ENCODE assay signal across 27 cellular contexts in the genomic region with DNA sequence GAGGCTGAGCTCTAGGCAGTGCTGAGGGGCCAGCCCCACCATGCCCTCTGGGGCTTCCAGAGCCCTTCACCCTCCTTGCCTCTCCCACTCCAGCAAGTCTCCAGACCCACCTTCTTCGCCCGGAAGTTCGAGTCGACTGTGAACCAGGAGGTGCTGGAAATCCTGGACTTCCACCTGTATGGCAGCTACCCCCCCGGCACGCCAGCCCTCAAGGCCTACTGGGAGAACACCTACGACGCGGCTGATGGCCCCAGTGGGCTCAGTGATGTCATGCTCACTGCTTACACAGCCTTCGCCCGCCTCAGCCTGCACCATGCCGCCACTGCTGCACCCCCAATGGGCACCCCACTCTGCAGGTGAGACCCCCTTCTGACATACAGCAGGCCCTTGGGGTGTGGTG. TPM values are rescaled to one million over a fixed set of nuclear protein-coding genes. Genes with fewer than 3 reads are reported as not detected.
DNase-seq lines count a peak whose midpoint lies in the region; ATAC-seq, FAIRE-seq and TF ChIP-seq lines count a peak whose summit lies in the region.
"Had no signal": no experiment of that assay in that cellular context is flagged by ENCODE, and none has a peak within 500 bp of the region (broad histone marks: within the 10 kb centered on the region; RNA-seq: fewer than 3 reads in every experiment).

No MANE protein-coding gene starts in this region.

- H3K27me3 ChIP-seq in H7 (ENCODE audit: control insufficient read depth, insufficient read depth, low read length) (no peaks in the 10 kb centered on the region), HepG2 (ENCODE audit: control insufficient read depth in 1 of 2, insufficient read depth in 2 of 2, low read length in 2 of 2) (no peaks in the 10 kb centered on the region), spleen (replicated peaks in 1 of 7) (no peaks in the 10 kb centered on the region)
- H3K27me3 ChIP-seq: Peyer's patch, SJCRH30 had no signal

- no peak for TF ChIP-seq POLR2A in HepG2 (IDR thresholded peaks at IDR 0.05; ENCODE audit: insufficient read depth in 1 of 2, low read depth in 2 of 2, low read length in 2 of 2)
- TF ChIP-seq POLR2A in spleen (IDR thresholded peaks at IDR 0.05), result no peak

- no peak overlapping the region for H2AFZ ChIP-seq in HepG2 (ENCODE audit: low read length)
- H2AFZ ChIP-seq: GM23248 had no signal

- ATAC-seq in HepG2 (no peak), HG02798 (IDR thresholded peaks at IDR 0.05; ENCODE audit: poor library complexity, unreplicated experiment) (no peak)

- H3K4me3 ChIP-seq in H7 (ENCODE audit: insufficient read depth, low read depth, low read length) (no peak overlapping the region), HepG2 (replicated peaks in 1 of 3; ENCODE audit: insufficient read depth in 1 of 3, low read depth in 2 of 3, low read length in 3 of 3) (no peak overlapping the region), spleen (no peak overlapping the region)
- H3K4me3 ChIP-seq: GM23248, Peyer's patch, SJCRH30 had no signal

- H3K9me3 ChIP-seq in HepG2 (ENCODE audit: low read length) (no peaks in the 10 kb centered on the region), spleen (no peaks in the 10 kb centered on the region)
- H3K9me3 ChIP-seq: Peyer's patch, SJCRH30 had no signal

- no peak for FAIRE-seq in HepG2 (lab: Jason Lieb, UNC)
- FAIRE-seq: D721Med, GM18507 had no signal

- no peak overlapping the region for H3K27ac ChIP-seq in HepG2 (ENCODE audit: extremely low read length, insufficient read depth, low read length)
- no peak overlapping the region for H3K27ac ChIP-seq in spleen
- H3K27ac ChIP-seq: GM23248, Peyer's patch, SJCRH30 had no signal

- no peak for TF ChIP-seq RAD21 in HepG2 (CRISPR knock-in tag; IDR thresholded peaks at IDR 0.05)

- H3K9ac ChIP-seq in HepG2 (ENCODE audit: insufficient read depth, low read depth, low read length), result no peak overlapping the region
- H3K9ac ChIP-seq: GM23248 had no signal

- intact Hi-C loops in HepG2 (cut with micrococcal nuclease; ENCODE audit: unreplicated experiment) (no loop called here), spleen (cut with DNase I; ENCODE audit: low total_unique reads) (no loop called here)

- POLR2A ChIA-PET in HepG2 (lab: Yijun Ruan, JAX), result no interaction called here

- WGBS in HepG2 (ENCODE audit: low lambda C conversion rate), result 97% methylated on average over 11 of the region's 12 CpGs
- WGBS in spleen, 5 donors, result 94 to 100% (median 98%) methylated on average over 4 to 12 of the region's 12 CpGs

- H3K36me3 ChIP-seq in H7 (replicated peaks; ENCODE audit: control insufficient read depth, insufficient read depth, low read length) (peaks cover 34% of the 10 kb centered on the region), HepG2 (replicated peaks in 1 of 2; ENCODE audit: control insufficient read depth in 1 of 2, insufficient read depth in 2 of 2, low read length in 2 of 2) (peaks cover 35 to 56% of the 10 kb centered on the region in 2 experiments), spleen (peaks cover 0 to 97% (median 67%) of the 10 kb centered on the region in 6 donors)

- in situ Hi-C loops in HepG2 (cut with HindIII; ENCODE audit: extremely low pct_ligation_motif_present, low pct_unique_long_range_greater_than_20kb), result no loop called here

- no peak for TF ChIP-seq EP300 in HepG2 (IDR thresholded peaks at IDR 0.05; ENCODE audit: low read depth in 2 of 2, low read length in 2 of 2)
- TF ChIP-seq EP300 in HepG2 (CRISPR knock-in tag; IDR thresholded peaks at IDR 0.05; ENCODE audit: borderline replicate concordance), result no peak

- no peak for TF ChIP-seq CTCF in HepG2 (CRISPR knock-in tag; IDR thresholded peaks at IDR 0.05)
- TF ChIP-seq CTCF in spleen (IDR thresholded peaks at IDR 0.05 in 8 of 11, conservative IDR thresholded peaks at IDR 0.05 in 3 of 11), result no peak

- no peaks in the 10 kb centered on the region for H4K20me1 ChIP-seq in HepG2 (ENCODE audit: insufficient read depth, low read length)

- peak; percentile 45 for DNase-seq in activated CD8-positive, alpha-beta memory T cell treated with anti-CD3 and anti-CD28 coated beads, Interleukin-2, amount 50 U/mL, for 48 hours
- DNase-seq in activated CD8-positive, alpha-beta memory T cell treated with anti-CD3 and anti-CD28 coated beads for 24 hours, result no peak
- DNase-seq in H7 (peak; percentile 39), HepG2 (ENCODE audit: low spot score) (no peak), spleen (peak; percentile 59), COLO829 (ENCODE audit: low spot score) (no peak), hypothalamus (lab: John Stamatoyannopoulos, UW) (no peak)
- DNase-seq: 8988T; C1 segment of cervical spinal cord; CD8-positive, alpha-beta memory T cell; GDM1; GM23248; HCEC 1CT; NCI-H1105; NCI-H1694; NCI-H2081; NCI-H2171; NCI-H345; NCI-H524; NCI-H774; NK-92 treated with Interleukin-12 subunit alpha and Interleukin-12 subunit beta, amount 100 ng/mL, for 24 hours; SJCRH30 had no signal

- H3K4me2 ChIP-seq in HepG2 (ENCODE audit: low read depth, low read length), result no peak overlapping the region

- no TSS peak for BruUV-seq in HepG2 (replicated peaks; lab: Mats Ljungman, UMichigan)

- CTCF ChIA-PET in HepG2 (lab: Yijun Ruan, JAX; ENCODE audit: low intra/inter-chr PET ratio, low total read pairs), result no interaction called here

- H3K4me1 ChIP-seq in HepG2 (ENCODE audit: insufficient read depth, low read length) (peaks cover 15% of the 10 kb centered on the region), spleen (peaks cover 0 to 5% (median 0%) of the 10 kb centered on the region in 6 donors)
- H3K4me1 ChIP-seq: Peyer's patch, SJCRH30 had no signal

- H3K79me2 ChIP-seq in HepG2 (ENCODE audit: insufficient read depth, low read length), result no peaks in the 10 kb centered on the region

RNA-seq across cellular contexts. Expression of a gene that starts 10.5 kb away (rescaled TPM):
- total RNA-seq in H7 (2014; rRNA removed; shearing (Covaris generic)), result 47.5 and 54.3 TPM in 2 replicates
- total RNA-seq in HepG2 (2016; rRNA removed; fragmentation: Illumina TruSeq; extraction: Trizol) (7.5 and 22.1 TPM in 2 replicates), spleen (10 to 100 TPM; 17.9 to 27.3 (median 23.3) TPM)
- 10.5 and 11.7 TPM in 2 replicates for total RNA-seq in HepG2 (2016; cell fraction: cytosol; rRNA removed; fragmentation: Illumina TruSeq; extraction: Trizol; ENCODE audit: low read depth)
- 6.2 and 23.3 TPM in 2 replicates for total RNA-seq in HepG2 (2016; cell fraction: insoluble cytoplasmic fraction; rRNA removed; fragmentation: Illumina TruSeq; extraction: Trizol)
- total RNA-seq in HepG2 (2016; cell fraction: membrane; rRNA removed; fragmentation: Illumina TruSeq; extraction: Trizol), result 9.8 and 10.1 TPM in 2 replicates
- total RNA-seq in HepG2 (2016; cell fraction: nucleus; rRNA removed; fragmentation: Illumina TruSeq; extraction: Trizol), result 20.2 and 23.1 TPM in 2 replicates
- polyA plus RNA-seq in HepG2 (2011; rRNA removed) (17.0 and 22.7 TPM in 2 replicates), spleen (10 to 100 TPM; 10.0 to 19.1 (median 14.2) TPM)
- 9.6 and 15.4 TPM in 2 replicates for polyA plus RNA-seq in HepG2 (2011; cell fraction: cytosol; rRNA removed)
- polyA plus RNA-seq in HepG2 (2011; cell fraction: nucleus; rRNA removed), result 39.0 and 41.1 TPM in 2 replicates
- polyA plus RNA-seq in HepG2 (2012), result 13.3 and 17.4 TPM in 2 replicates
- polyA plus RNA-seq in HepG2 (2016; cell fraction: cytosol; fragmentation: Illumina TruSeq; extraction: Trizol; ENCODE audit: low read depth), result 1.4 and 1.5 TPM in 2 replicates
- 4.9 and 6.1 TPM in 2 replicates for polyA plus RNA-seq in HepG2 (2016; cell fraction: insoluble cytoplasmic fraction; fragmentation: Illumina TruSeq; extraction: Trizol; ENCODE audit: low read depth)
- polyA plus RNA-seq in HepG2 (2016; cell fraction: membrane; fragmentation: Illumina TruSeq; extraction: Trizol; ENCODE audit: low read depth), result 2.1 and 2.5 TPM in 2 replicates
- polyA plus RNA-seq in HepG2 (2016; cell fraction: nucleus; fragmentation: Illumina TruSeq; extraction: Trizol; ENCODE audit: insufficient read depth, low read depth), result 37.4 and 38.2 TPM in 2 replicates
- polyA minus RNA-seq in HepG2 (2011; rRNA and poly(A)+ RNA removed; ENCODE audit: low replicate concordance), result 34.0 and 72.4 TPM in 2 replicates
- polyA minus RNA-seq in HepG2 (2011; cell fraction: cytosol; rRNA and poly(A)+ RNA removed), result 22.9 and 27.6 TPM in 2 replicates
- polyA minus RNA-seq in HepG2 (2011; cell fraction: nucleus; rRNA and poly(A)+ RNA removed), result 14.0 and 16.7 TPM in 2 replicates

RNA-seq across cellular contexts. Expression of a gene that starts 16.6 kb away (rescaled TPM):
- total RNA-seq in H7 (2014; rRNA removed; shearing (Covaris generic)), result 55.5 and 86.3 TPM in 2 replicates
- 217 and 294 TPM in 2 replicates for total RNA-seq in HepG2 (2016; rRNA removed; fragmentation: Illumina TruSeq; extraction: Trizol)
- total RNA-seq in HepG2 (2016; cell fraction: cytosol; rRNA removed; fragmentation: Illumina TruSeq; extraction: Trizol; ENCODE audit: low read depth), result 159 and 163 TPM in 2 replicates
- total RNA-seq in HepG2 (2016; cell fraction: insoluble cytoplasmic fraction; rRNA removed; fragmentation: Illumina TruSeq; extraction: Trizol), result 225 and 322 TPM in 2 replicates
- 113 and 118 TPM in 2 replicates for total RNA-seq in HepG2 (2016; cell fraction: membrane; rRNA removed; fragmentation: Illumina TruSeq; extraction: Trizol)
- 94.1 and 102 TPM in 2 replicates for total RNA-seq in HepG2 (2016; cell fraction: nucleus; rRNA removed; fragmentation: Illumina TruSeq; extraction: Trizol)
- polyA plus RNA-seq in HepG2 (2011; rRNA removed), result 131 and 137 TPM in 2 replicates
- 178 and 188 TPM in 2 replicates for polyA plus RNA-seq in HepG2 (2011; cell fraction: cytosol; rRNA removed)
- 65.8 and 77.3 TPM in 2 replicates for polyA plus RNA-seq in HepG2 (2011; cell fraction: nucleus; rRNA removed)
- 92.3 and 97.7 TPM in 2 replicates for polyA plus RNA-seq in HepG2 (2012)
- 113 and 115 TPM in 2 replicates for polyA plus RNA-seq in HepG2 (2016; cell fraction: cytosol; fragmentation: Illumina TruSeq; extraction: Trizol; ENCODE audit: low read depth)
- polyA plus RNA-seq in HepG2 (2016; cell fraction: insoluble cytoplasmic fraction; fragmentation: Illumina TruSeq; extraction: Trizol; ENCODE audit: low read depth), result 260 and 314 TPM in 2 replicates
- polyA plus RNA-seq in HepG2 (2016; cell fraction: membrane; fragmentation: Illumina TruSeq; extraction: Trizol; ENCODE audit: low read depth), result 75.9 and 83.5 TPM in 2 replicates
- polyA plus RNA-seq in HepG2 (2016; cell fraction: nucleus; fragmentation: Illumina TruSeq; extraction: Trizol; ENCODE audit: insufficient read depth, low read depth), result 124 and 142 TPM in 2 replicates
- polyA minus RNA-seq in HepG2 (2011; rRNA and poly(A)+ RNA removed; ENCODE audit: low replicate concordance), result 68.9 and 78.1 TPM in 2 replicates
- 21.0 and 23.5 TPM in 2 replicates for polyA minus RNA-seq in HepG2 (2011; cell fraction: cytosol; rRNA and poly(A)+ RNA removed)
- 83.2 and 89.1 TPM in 2 replicates for polyA minus RNA-seq in HepG2 (2011; cell fraction: nucleus; rRNA and poly(A)+ RNA removed)
- total RNA-seq in spleen, result 10 to 100 TPM; 26.4 to 40.7 (median 34.0) TPM
- 100 to 1,000 TPM in 1 of 3 donors, 10 to 100 TPM in 2; 85.3 to 102 (median 92.8) TPM for polyA plus RNA-seq in spleen

RNA-seq across cellular contexts. Expression of a gene that starts 16.6 kb away (rescaled TPM):
- 21.7 and 28.2 TPM in 2 replicates for total RNA-seq in H7 (2014; rRNA removed; shearing (Covaris generic))
- total RNA-seq in HepG2 (2016; rRNA removed; fragmentation: Illumina TruSeq; extraction: Trizol) (17.3 and 24.6 TPM in 2 replicates), spleen (1 to 10 TPM in 6 of 7 donors, under 1 TPM in 1; 0.66 to 3.6 (median 1.9) TPM)
- 6.4 and 7.4 TPM in 2 replicates for total RNA-seq in HepG2 (2016; cell fraction: cytosol; rRNA removed; fragmentation: Illumina TruSeq; extraction: Trizol; ENCODE audit: low read depth)
- total RNA-seq in HepG2 (2016; cell fraction: insoluble cytoplasmic fraction; rRNA removed; fragmentation: Illumina TruSeq; extraction: Trizol), result 17.1 and 25.6 TPM in 2 replicates
- 7.7 and 8.9 TPM in 2 replicates for total RNA-seq in HepG2 (2016; cell fraction: membrane; rRNA removed; fragmentation: Illumina TruSeq; extraction: Trizol)
- 28.4 and 31.8 TPM in 2 replicates for total RNA-seq in HepG2 (2016; cell fraction: nucleus; rRNA removed; fragmentation: Illumina TruSeq; extraction: Trizol)
- polyA plus RNA-seq in HepG2 (2011; rRNA removed) (13.4 and 20.7 TPM in 2 replicates), spleen (1 to 10 TPM; 1.1 to 3.0 (median 1.9) TPM)
- 4.7 and 7.1 TPM in 2 replicates for polyA plus RNA-seq in HepG2 (2011; cell fraction: cytosol; rRNA removed)
- 58.4 and 108 TPM in 2 replicates for polyA plus RNA-seq in HepG2 (2011; cell fraction: nucleus; rRNA removed)
- 6.6 and 17.5 TPM in 2 replicates for polyA plus RNA-seq in HepG2 (2012)
- 1.3 and 1.6 TPM in 2 replicates for polyA plus RNA-seq in HepG2 (2016; cell fraction: cytosol; fragmentation: Illumina TruSeq; extraction: Trizol; ENCODE audit: low read depth)
- polyA plus RNA-seq in HepG2 (2016; cell fraction: insoluble cytoplasmic fraction; fragmentation: Illumina TruSeq; extraction: Trizol; ENCODE audit: low read depth), result 13.3 and 16.0 TPM in 2 replicates
- polyA plus RNA-seq in HepG2 (2016; cell fraction: membrane; fragmentation: Illumina TruSeq; extraction: Trizol; ENCODE audit: low read depth), result 2.3 and 3.2 TPM in 2 replicates
- polyA plus RNA-seq in HepG2 (2016; cell fraction: nucleus; fragmentation: Illumina TruSeq; extraction: Trizol; ENCODE audit: insufficient read depth, low read depth), result 65.8 and 68.9 TPM in 2 replicates
- polyA minus RNA-seq in HepG2 (2011; rRNA and poly(A)+ RNA removed; ENCODE audit: low replicate concordance), result 6.9 and 17.6 TPM in 2 replicates
- polyA minus RNA-seq in HepG2 (2011; cell fraction: cytosol; rRNA and poly(A)+ RNA removed), result 5.3 and 5.4 TPM in 2 replicates
- polyA minus RNA-seq in HepG2 (2011; cell fraction: nucleus; rRNA and poly(A)+ RNA removed), result 14.9 and 18.7 TPM in 2 replicates
- polyA plus RNA-seq: IgD-negative memory B cell had no signal

RNA-seq across cellular contexts. Expression of a gene that starts 40.9 kb away (rescaled TPM):
- 105 and 119 TPM in 2 replicates for total RNA-seq in H7 (2014; rRNA removed; shearing (Covaris generic))
- 222 and 239 TPM in 2 replicates for total RNA-seq in HepG2 (2016; rRNA removed; fragmentation: Illumina TruSeq; extraction: Trizol)
- total RNA-seq in HepG2 (2016; cell fraction: cytosol; rRNA removed; fragmentation: Illumina TruSeq; extraction: Trizol; ENCODE audit: low read depth), result 75.0 and 83.4 TPM in 2 replicates
- 213 and 234 TPM in 2 replicates for total RNA-seq in HepG2 (2016; cell fraction: insoluble cytoplasmic fraction; rRNA removed; fragmentation: Illumina TruSeq; extraction: Trizol)
- 172 and 182 TPM in 2 replicates for total RNA-seq in HepG2 (2016; cell fraction: membrane; rRNA removed; fragmentation: Illumina TruSeq; extraction: Trizol)
- total RNA-seq in HepG2 (2016; cell fraction: nucleus; rRNA removed; fragmentation: Illumina TruSeq; extraction: Trizol), result 115 and 124 TPM in 2 replicates
- 87.3 and 93.2 TPM in 2 replicates for polyA plus RNA-seq in HepG2 (2011; rRNA removed)
- 57.2 and 66.4 TPM in 2 replicates for polyA plus RNA-seq in HepG2 (2011; cell fraction: cytosol; rRNA removed)
- polyA plus RNA-seq in HepG2 (2011; cell fraction: nucleus; rRNA removed), result 50.6 and 58.7 TPM in 2 replicates
- 90.0 and 114 TPM in 2 replicates for polyA plus RNA-seq in HepG2 (2012)
- polyA plus RNA-seq in HepG2 (2016; cell fraction: cytosol; fragmentation: Illumina TruSeq; extraction: Trizol; ENCODE audit: low read depth), result 59.8 and 73.7 TPM in 2 replicates
- polyA plus RNA-seq in HepG2 (2016; cell fraction: insoluble cytoplasmic fraction; fragmentation: Illumina TruSeq; extraction: Trizol; ENCODE audit: low read depth), result 202 and 242 TPM in 2 replicates
- polyA plus RNA-seq in HepG2 (2016; cell fraction: membrane; fragmentation: Illumina TruSeq; extraction: Trizol; ENCODE audit: low read depth), result 104 and 113 TPM in 2 replicates
- 152 and 155 TPM in 2 replicates for polyA plus RNA-seq in HepG2 (2016; cell fraction: nucleus; fragmentation: Illumina TruSeq; extraction: Trizol; ENCODE audit: insufficient read depth, low read depth)
- polyA minus RNA-seq in HepG2 (2011; rRNA and poly(A)+ RNA removed; ENCODE audit: low replicate concordance), result 159 and 165 TPM in 2 replicates
- 74.4 and 77.8 TPM in 2 replicates for polyA minus RNA-seq in HepG2 (2011; cell fraction: cytosol; rRNA and poly(A)+ RNA removed)
- 73.0 and 88.5 TPM in 2 replicates for polyA minus RNA-seq in HepG2 (2011; cell fraction: nucleus; rRNA and poly(A)+ RNA removed)
- 10 to 100 TPM; 38.9 to 71.3 (median 47.0) TPM for total RNA-seq in spleen
- polyA plus RNA-seq in spleen, result 10 to 100 TPM; 12.5 to 23.6 (median 18.8) TPM

Comparison
In these comparisons a context has a peak if more than half of its experiments do, and no peak if none do; other contexts are left out.
1. DNase-seq: peak in activated CD8-positive, alpha-beta memory T cell treated with anti-CD3 and anti-CD28 coated beads, Interleukin-2, amount 50 U/mL, for 48 hours (single experiment), H7 (single experiment) and spleen (single experiment); none in activated CD8-positive, alpha-beta memory T cell treated with anti-CD3 and anti-CD28 coated beads for 24 hours (single experiment), HepG2 (single experiment), COLO829 (single experiment) and hypothalamus (0 of 51).